27 cellular contexts compared by ENCODE assay signal in the genomic region with DNA sequence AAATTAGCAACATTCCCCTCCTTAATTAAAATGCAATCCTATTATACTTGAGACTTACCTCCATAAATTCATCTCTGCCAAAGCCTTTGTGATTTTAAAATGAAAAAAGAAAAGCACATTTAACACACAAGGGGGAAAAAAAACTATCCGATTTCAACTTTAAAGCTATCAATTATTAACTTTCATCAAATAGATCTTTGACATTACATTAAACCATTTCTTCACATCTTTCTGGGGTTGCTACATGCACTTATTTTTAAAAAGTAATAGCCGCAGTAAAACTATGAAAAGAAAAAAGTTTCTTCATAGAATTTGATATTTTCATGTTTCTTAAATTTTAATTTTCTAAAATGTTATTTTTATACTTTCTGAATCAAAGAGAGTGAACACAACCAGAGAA.
DNase-seq lines count a peak whose midpoint lies in the region; ATAC-seq, FAIRE-seq and TF ChIP-seq lines count a peak whose summit lies in the region.
"Had no signal": no experiment of that assay in that cellular context is flagged by ENCODE, and none has a peak within 500 bp of the region (broad histone marks: within the 10 kb centered on the region; RNA-seq: fewer than 3 reads in every experiment).

No MANE protein-coding gene starts in this region.

- FAIRE-seq in G401.6 (lab: Jason Lieb, UNC) (peak; percentile 42), frontal cortex (lab: Jason Lieb, UNC) (peak; percentile 39), HepG2 (lab: Jason Lieb, UNC) (no peak)
- FAIRE-seq: A204.1, GM12891, GM19239 had no signal

- H3K27me3 ChIP-seq in HepG2 (ENCODE audit: control insufficient read depth in 1 of 2, insufficient read depth in 2 of 2, low read length in 2 of 2): no peaks in the 10 kb centered on the region
- no peaks in the 10 kb centered on the region for H3K27me3 ChIP-seq in right lobe of liver
- H3K27me3 ChIP-seq in stomach: no peaks in the 10 kb centered on the region
- no peaks in the 10 kb centered on the region for H3K27me3 ChIP-seq in esophagus muscularis mucosa
- H3K27me3 ChIP-seq: BE2C, BLaER1 had no signal

- WGBS in HepG2 (ENCODE audit: low lambda C conversion rate): 48% methylated on average over 2 of the region's 2 CpGs
- WGBS in right lobe of liver (ENCODE audit: insufficient coverage, low coverage, low lambda C conversion rate, missing lambda C conversion rate): 40% methylated on average over 2 of the region's 2 CpGs
- WGBS in stomach, 5 donors: 73 to 86% (median 79%) methylated on average over 2 of the region's 2 CpGs
- WGBS in esophagus muscularis mucosa: 96% methylated on average over 2 of the region's 2 CpGs

- H3K4me3 ChIP-seq in HepG2 (replicated peaks in 1 of 3; ENCODE audit: insufficient read depth in 1 of 3, low read depth in 2 of 3, low read length in 3 of 3): no peak overlapping the region
- peak overlapping the region; percentile 35 to 56 (median 56) for H3K4me3 ChIP-seq in right lobe of liver
- H3K4me3 ChIP-seq in stomach: no peak overlapping the region
- no peak overlapping the region for H3K4me3 ChIP-seq in esophagus muscularis mucosa
- H3K4me3 ChIP-seq: BLaER1 had no signal

- intact Hi-C loops in HepG2 (cut with micrococcal nuclease; ENCODE audit: unreplicated experiment): no loop called here
- intact Hi-C loops in right lobe of liver (cut with DNase I): no loop called here
- intact Hi-C loops in stomach (cut with DNase I; ENCODE audit: low total_unique reads): no loop called here
- intact Hi-C loops in esophagus muscularis mucosa (cut with DNase I): no loop called here

- BruUV-seq in HepG2 (replicated peaks; lab: Mats Ljungman, UMichigan): no TSS peak

- TF ChIP-seq CTCF in HepG2 (CRISPR knock-in tag; IDR thresholded peaks at IDR 0.05) (no peak), right lobe of liver (IDR thresholded peaks at IDR 0.05) (no peak), stomach (IDR thresholded peaks at IDR 0.05) (no peak), esophagus muscularis mucosa (IDR thresholded peaks at IDR 0.05) (no peak)

- DNase-seq in frontal cortex (ENCODE audit: low spot score in 2 of 2) (no peak), HepG2 (ENCODE audit: low spot score) (no peak), right lobe of liver (no peak), stomach (no peak), esophagus muscularis mucosa (ENCODE audit: extremely low spot score) (no peak)
- DNase-seq in stimulated activated CD4-positive, alpha-beta T cell treated with anti-CD3 and anti-CD28 coated beads, Interleukin-15, amount 100 ng/mL, for 24 hours: no peak
- DNase-seq: 8988T; ACHN; BE2C; C1 segment of cervical spinal cord; CD4-positive, alpha-beta memory T cell; CD4-positive, CD25-positive, alpha-beta regulatory T cell; CD8-positive, alpha-beta memory T cell; COR-L47; DMS 273 treated with DMSO at 0.1 percent for 48 hours; DMS153; DMS53; DMS79; DND-41; EL; GF-D8 had no signal

- TF ChIP-seq EP300 in HepG2 (IDR thresholded peaks at IDR 0.05; ENCODE audit: low read depth in 2 of 2, low read length in 2 of 2): no peak
- no peak for TF ChIP-seq EP300 in HepG2 (CRISPR knock-in tag; IDR thresholded peaks at IDR 0.05; ENCODE audit: borderline replicate concordance)
- TF ChIP-seq EP300 in stomach (IDR thresholded peaks at IDR 0.05): no peak
- no peak for TF ChIP-seq EP300 in esophagus muscularis mucosa (IDR thresholded peaks at IDR 0.05)

- CTCF ChIA-PET in HepG2 (lab: Yijun Ruan, JAX; ENCODE audit: low intra/inter-chr PET ratio, low total read pairs): no interaction called here

- TF ChIP-seq RAD21 in HepG2 (CRISPR knock-in tag; IDR thresholded peaks at IDR 0.05): no peak

- H3K4me1 ChIP-seq in HepG2 (ENCODE audit: insufficient read depth, low read length) (peaks cover 64% of the 10 kb centered on the region), right lobe of liver (peaks cover 0 to 18% (median 7%) of the 10 kb centered on the region in 4 donors), stomach (peaks cover 0 to 22% (median 4%) of the 10 kb centered on the region in 4 donors), esophagus muscularis mucosa (peaks cover 0 to 4% (median 0%) of the 10 kb centered on the region in 4 donors)
- H3K4me1 ChIP-seq: BE2C, BLaER1 had no signal

- POLR2A ChIA-PET in HepG2 (lab: Yijun Ruan, JAX): no interaction called here

- no peak overlapping the region for H3K9ac ChIP-seq in HepG2 (ENCODE audit: insufficient read depth, low read depth, low read length)
- H3K9ac ChIP-seq: BLaER1 had no signal

- in situ Hi-C loops in HepG2 (cut with HindIII; ENCODE audit: extremely low pct_ligation_motif_present, low pct_unique_long_range_greater_than_20kb): no loop called here

- H3K4me2 ChIP-seq in HepG2 (ENCODE audit: low read depth, low read length): peak overlapping the region; percentile 18; the same call in 1 of the 2 replicates
- H3K4me2 ChIP-seq: BLaER1 had no signal

- TF ChIP-seq POLR2A in HepG2 (IDR thresholded peaks at IDR 0.05; ENCODE audit: insufficient read depth in 1 of 2, low read depth in 2 of 2, low read length in 2 of 2) (no peak), right lobe of liver (IDR thresholded peaks at IDR 0.05) (no peak), stomach (IDR thresholded peaks at IDR 0.05) (no peak), esophagus muscularis mucosa (IDR thresholded peaks at IDR 0.05; ENCODE audit: low read depth) (no peak)

- ATAC-seq in HepG2: no peak
- peak; percentile 41 to 72 (median 49) for ATAC-seq in right lobe of liver
- ATAC-seq in HG03135 (IDR thresholded peaks at IDR 0.05; ENCODE audit: unreplicated experiment): no peak

- H3K36me3 ChIP-seq in HepG2 (replicated peaks in 1 of 2; ENCODE audit: control insufficient read depth in 1 of 2, insufficient read depth in 2 of 2, low read length in 2 of 2) (no peaks in the 10 kb centered on the region), right lobe of liver (no peaks in the 10 kb centered on the region), stomach (no peaks in the 10 kb centered on the region), esophagus muscularis mucosa (peaks cover 0 to 4% (median 0%) of the 10 kb centered on the region in 4 donors)
- H3K36me3 ChIP-seq: BE2C had no signal

- H3K79me2 ChIP-seq in HepG2 (ENCODE audit: insufficient read depth, low read length): no peaks in the 10 kb centered on the region

- no peak overlapping the region for H2AFZ ChIP-seq in HepG2 (ENCODE audit: low read length)

- no peaks in the 10 kb centered on the region for H4K20me1 ChIP-seq in HepG2 (ENCODE audit: insufficient read depth, low read length)
- H4K20me1 ChIP-seq: BLaER1 had no signal

- no peak overlapping the region for H3K27ac ChIP-seq in HepG2 (ENCODE audit: extremely low read length, insufficient read depth, low read length)
- peak overlapping the region in 2 of 3 donors; percentile 48 to 66 for H3K27ac ChIP-seq in right lobe of liver
- H3K27ac ChIP-seq in stomach: no peak overlapping the region
- no peak overlapping the region for H3K27ac ChIP-seq in esophagus muscularis mucosa (replicated peaks in 1 of 4)
- H3K27ac ChIP-seq: BLaER1 had no signal

- H3K9me3 ChIP-seq in HepG2 (ENCODE audit: low read length): no peaks in the 10 kb centered on the region
- no peaks in the 10 kb centered on the region for H3K9me3 ChIP-seq in right lobe of liver
- H3K9me3 ChIP-seq in stomach: no peaks in the 10 kb centered on the region
- no peaks in the 10 kb centered on the region for H3K9me3 ChIP-seq in esophagus muscularis mucosa
- H3K9me3 ChIP-seq: BE2C had no signal

TF ChIP-seq in HepG2, 621 proteins besides CTCF, POLR2A, EP300 and RAD21:
- TF ChIP-seq CEBPB (IDR thresholded peaks at IDR 0.05; ENCODE audit: borderline replicate concordance, low read depth, low read length) (peak; percentile 44; the same call in 1 of the 2 replicates), MTF1 (CRISPR knock-in tag; IDR thresholded peaks at IDR 0.05) (no peak), PHF21A (CRISPR knock-in tag; IDR thresholded peaks at IDR 0.05) (no peak)

Comparison
In these comparisons a context has a peak if more than half of its experiments do, and no peak if none do; other contexts are left out.
1. ATAC-seq: peak in right lobe of liver (4 of 4); none in HepG2 (single experiment) and HG03135 (single experiment).
2. H3K27ac ChIP-seq: peak in right lobe of liver (2 of 3); none in HepG2 (single experiment), stomach (0 of 5) and esophagus muscularis mucosa (0 of 4).
3. H3K4me3 ChIP-seq: peak in right lobe of liver (3 of 3); none in HepG2 (0 of 3), stomach (0 of 4) and esophagus muscularis mucosa (0 of 4).